In the genomic region with DNA sequence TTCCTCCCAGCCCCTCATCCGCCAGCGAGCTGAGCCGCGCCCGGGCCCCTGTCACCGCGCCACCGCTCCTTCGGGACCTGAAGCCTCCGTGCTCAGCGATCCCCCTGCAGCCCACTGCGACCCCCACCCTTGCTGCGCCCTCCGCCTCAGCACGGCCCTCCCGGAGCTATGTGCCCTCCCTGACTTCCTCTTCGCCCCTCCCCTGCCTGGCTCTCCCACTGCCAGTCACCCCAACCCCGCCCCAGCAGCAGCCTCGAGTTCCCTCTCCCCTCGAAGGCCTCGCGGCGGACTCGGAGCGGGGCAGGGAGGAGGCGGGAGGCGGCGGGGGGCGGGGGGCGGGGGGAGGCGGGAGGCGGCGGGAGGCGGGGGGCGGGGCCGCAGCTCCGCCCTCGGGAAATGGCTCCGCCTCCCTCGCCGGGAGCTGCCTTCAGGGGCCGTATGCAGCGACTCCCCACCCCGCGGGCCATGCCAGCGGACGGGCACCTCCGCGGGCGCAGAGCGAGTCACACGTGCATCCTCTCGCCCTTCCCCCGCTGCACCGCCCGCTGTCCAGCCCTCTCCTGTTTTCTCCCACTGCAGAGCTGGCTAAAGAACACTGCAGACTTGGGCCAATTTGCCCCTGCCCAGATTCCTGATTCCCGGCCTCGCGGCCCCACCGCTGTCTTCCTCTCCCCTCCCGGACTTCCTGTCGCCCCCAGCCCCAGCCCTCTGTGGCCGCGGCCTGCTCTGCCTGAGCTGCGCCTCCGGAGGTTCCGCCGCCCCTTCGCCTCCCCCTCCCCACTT, we compare ENCODE assay signal across 1 cellular context.
TF ChIP-seq lines count a peak whose summit lies in the region.

No MANE protein-coding gene starts in this region.

TF ChIP-seq in HEK293, 187 proteins besides CTCF, POLR2A, EP300 and RAD21 (continued from another document and continues in another):
- TF ChIP-seq, protein P1, sequence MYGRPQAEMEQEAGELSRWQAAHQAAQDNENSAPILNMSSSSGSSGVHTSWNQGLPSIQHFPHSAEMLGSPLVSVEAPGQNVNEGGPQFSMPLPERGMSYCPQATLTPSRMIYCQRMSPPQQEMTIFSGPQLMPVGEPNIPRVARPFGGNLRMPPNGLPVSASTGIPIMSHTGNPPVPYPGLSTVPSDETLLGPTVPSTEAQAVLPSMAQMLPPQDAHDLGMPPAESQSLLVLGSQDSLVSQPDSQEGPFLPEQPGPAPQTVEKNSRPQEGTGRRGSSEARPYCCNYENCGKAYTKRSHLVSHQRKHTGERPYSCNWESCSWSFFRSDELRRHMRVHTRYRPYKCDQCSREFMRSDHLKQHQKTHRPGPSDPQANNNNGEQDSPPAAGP (tag by site-specific recombination; IDR thresholded peaks at IDR 0.05) = peak; percentile 78
- TF ChIP-seq SP2 (tag by site-specific recombination; IDR thresholded peaks at IDR 0.05) = no peak; the same call in 1 of the 2 replicates
- TF ChIP-seq, protein P2, sequence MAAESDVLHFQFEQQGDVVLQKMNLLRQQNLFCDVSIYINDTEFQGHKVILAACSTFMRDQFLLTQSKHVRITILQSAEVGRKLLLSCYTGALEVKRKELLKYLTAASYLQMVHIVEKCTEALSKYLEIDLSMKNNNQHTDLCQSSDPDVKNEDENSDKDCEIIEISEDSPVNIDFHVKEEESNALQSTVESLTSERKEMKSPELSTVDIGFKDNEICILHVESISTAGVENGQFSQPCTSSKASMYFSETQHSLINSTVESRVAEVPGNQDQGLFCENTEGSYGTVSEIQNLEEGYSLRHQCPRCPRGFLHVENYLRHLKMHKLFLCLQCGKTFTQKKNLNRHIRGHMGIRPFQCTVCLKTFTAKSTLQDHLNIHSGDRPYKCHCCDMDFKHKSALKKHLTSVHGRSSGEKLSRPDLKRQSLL (tag by site-specific recombination; IDR thresholded peaks at IDR 0.05) = no peak
- no peak for TF ChIP-seq ZNF221 (tag by site-specific recombination; IDR thresholded peaks at IDR 0.05; ENCODE audit: borderline replicate concordance)
- TF ChIP-seq, protein P3, sequence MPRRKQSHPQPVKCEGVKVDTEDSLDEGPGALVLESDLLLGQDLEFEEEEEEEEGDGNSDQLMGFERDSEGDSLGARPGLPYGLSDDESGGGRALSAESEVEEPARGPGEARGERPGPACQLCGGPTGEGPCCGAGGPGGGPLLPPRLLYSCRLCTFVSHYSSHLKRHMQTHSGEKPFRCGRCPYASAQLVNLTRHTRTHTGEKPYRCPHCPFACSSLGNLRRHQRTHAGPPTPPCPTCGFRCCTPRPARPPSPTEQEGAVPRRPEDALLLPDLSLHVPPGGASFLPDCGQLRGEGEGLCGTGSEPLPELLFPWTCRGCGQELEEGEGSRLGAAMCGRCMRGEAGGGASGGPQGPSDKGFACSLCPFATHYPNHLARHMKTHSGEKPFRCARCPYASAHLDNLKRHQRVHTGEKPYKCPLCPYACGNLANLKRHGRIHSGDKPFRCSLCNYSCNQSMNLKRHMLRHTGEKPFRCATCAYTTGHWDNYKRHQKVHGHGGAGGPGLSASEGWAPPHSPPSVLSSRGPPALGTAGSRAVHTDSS (tag by site-specific recombination; IDR thresholded peaks at IDR 0.05) = peak; percentile 61
- 0 out of 2 replicates have a peak, but pooled peaks have one; percentile 25 for TF ChIP-seq ZNF785 (tag by site-specific recombination; IDR thresholded peaks at IDR 0.05)
- TF ChIP-seq ZBTB48 (tag by site-specific recombination; IDR thresholded peaks at IDR 0.05) = peak; percentile 83
- TF ChIP-seq, protein P4, sequence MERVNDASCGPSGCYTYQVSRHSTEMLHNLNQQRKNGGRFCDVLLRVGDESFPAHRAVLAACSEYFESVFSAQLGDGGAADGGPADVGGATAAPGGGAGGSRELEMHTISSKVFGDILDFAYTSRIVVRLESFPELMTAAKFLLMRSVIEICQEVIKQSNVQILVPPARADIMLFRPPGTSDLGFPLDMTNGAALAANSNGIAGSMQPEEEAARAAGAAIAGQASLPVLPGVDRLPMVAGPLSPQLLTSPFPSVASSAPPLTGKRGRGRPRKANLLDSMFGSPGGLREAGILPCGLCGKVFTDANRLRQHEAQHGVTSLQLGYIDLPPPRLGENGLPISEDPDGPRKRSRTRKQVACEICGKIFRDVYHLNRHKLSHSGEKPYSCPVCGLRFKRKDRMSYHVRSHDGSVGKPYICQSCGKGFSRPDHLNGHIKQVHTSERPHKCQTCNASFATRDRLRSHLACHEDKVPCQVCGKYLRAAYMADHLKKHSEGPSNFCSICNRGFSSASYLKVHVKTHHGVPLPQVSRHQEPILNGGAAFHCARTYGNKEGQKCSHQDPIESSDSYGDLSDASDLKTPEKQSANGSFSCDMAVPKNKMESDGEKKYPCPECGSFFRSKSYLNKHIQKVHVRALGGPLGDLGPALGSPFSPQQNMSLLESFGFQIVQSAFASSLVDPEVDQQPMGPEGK (tag by site-specific recombination; IDR thresholded peaks at IDR 0.05) = peak; percentile 93
- no peak for TF ChIP-seq ZNF548 (tag by site-specific recombination; IDR thresholded peaks at IDR 0.05)
- no peak for TF ChIP-seq ZNF292 (tag by site-specific recombination; IDR thresholded peaks at IDR 0.05; ENCODE audit: borderline replicate concordance, low read depth)
- no peak for TF ChIP-seq ZNF311 (tag by site-specific recombination; IDR thresholded peaks at IDR 0.05; ENCODE audit: borderline replicate concordance)
- TF ChIP-seq ZNF707 (tag by site-specific recombination; IDR thresholded peaks at IDR 0.05) = no peak
- TF ChIP-seq, protein P5, sequence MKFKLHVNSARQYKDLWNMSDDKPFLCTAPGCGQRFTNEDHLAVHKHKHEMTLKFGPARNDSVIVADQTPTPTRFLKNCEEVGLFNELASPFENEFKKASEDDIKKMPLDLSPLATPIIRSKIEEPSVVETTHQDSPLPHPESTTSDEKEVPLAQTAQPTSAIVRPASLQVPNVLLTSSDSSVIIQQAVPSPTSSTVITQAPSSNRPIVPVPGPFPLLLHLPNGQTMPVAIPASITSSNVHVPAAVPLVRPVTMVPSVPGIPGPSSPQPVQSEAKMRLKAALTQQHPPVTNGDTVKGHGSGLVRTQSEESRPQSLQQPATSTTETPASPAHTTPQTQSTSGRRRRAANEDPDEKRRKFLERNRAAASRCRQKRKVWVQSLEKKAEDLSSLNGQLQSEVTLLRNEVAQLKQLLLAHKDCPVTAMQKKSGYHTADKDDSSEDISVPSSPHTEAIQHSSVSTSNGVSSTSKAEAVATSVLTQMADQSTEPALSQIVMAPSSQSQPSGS (tag by site-specific recombination; IDR thresholded peaks at IDR 0.05; ENCODE audit: low read depth) = no peak
- no peak for TF ChIP-seq ZNF184 (tag by site-specific recombination; IDR thresholded peaks at IDR 0.05)
- TF ChIP-seq ZNF600 (tag by site-specific recombination; IDR thresholded peaks at IDR 0.05) = peak; percentile 61; the same call in 1 of the 2 replicates
- TF ChIP-seq YY2 (tag by site-specific recombination; IDR thresholded peaks at IDR 0.05) = no peak
- TF ChIP-seq ZNF2 (tag by site-specific recombination; IDR thresholded peaks at IDR 0.05) = peak; percentile 50; the same call in 1 of the 2 replicates
- 0 out of 2 replicates have a peak, but pooled peaks have one; percentile 19 for TF ChIP-seq ZSCAN16 (tag by site-specific recombination; IDR thresholded peaks at IDR 0.05)
- TF ChIP-seq ZNF530 (tag by site-specific recombination; IDR thresholded peaks at IDR 0.05; ENCODE audit: low read depth) = no peak
- TF ChIP-seq ZNF830 (tag by site-specific recombination; IDR thresholded peaks at IDR 0.05; ENCODE audit: low read depth) = no peak
- TF ChIP-seq ZNF621 (tag by site-specific recombination; IDR thresholded peaks at IDR 0.05) = no peak
- TF ChIP-seq, protein P6, sequence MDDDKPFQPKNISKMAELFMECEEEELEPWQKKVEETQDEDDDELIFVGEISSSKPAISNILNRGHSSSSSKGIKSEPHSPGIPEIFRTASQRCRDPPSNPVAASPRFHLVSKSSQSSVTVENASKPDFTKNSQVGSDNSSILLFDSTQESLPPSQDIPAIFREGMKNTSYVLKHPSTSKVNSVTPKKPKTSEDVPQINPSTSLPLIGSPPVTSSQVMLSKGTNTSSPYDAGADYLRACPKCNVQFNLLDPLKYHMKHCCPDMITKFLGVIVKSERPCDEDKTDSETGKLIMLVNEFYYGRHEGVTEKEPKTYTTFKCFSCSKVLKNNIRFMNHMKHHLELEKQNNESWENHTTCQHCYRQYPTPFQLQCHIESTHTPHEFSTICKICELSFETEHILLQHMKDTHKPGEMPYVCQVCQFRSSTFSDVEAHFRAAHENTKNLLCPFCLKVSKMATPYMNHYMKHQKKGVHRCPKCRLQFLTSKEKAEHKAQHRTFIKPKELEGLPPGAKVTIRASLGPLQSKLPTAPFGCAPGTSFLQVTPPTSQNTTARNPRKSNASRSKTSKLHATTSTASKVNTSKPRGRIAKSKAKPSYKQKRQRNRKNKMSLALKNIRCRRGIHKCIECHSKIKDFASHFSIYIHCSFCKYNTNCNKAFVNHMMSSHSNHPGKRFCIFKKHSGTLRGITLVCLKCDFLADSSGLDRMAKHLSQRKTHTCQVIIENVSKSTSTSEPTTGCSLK (tag by site-specific recombination; IDR thresholded peaks at IDR 0.05) = no peak
- TF ChIP-seq PRDM1 (tag by site-specific recombination; IDR thresholded peaks at IDR 0.05) = 0 out of 2 replicates have a peak, but pooled peaks have one; percentile 23
- no peak for TF ChIP-seq ZFP41 (tag by site-specific recombination; IDR thresholded peaks at IDR 0.05; ENCODE audit: borderline replicate concordance)
- TF ChIP-seq REPIN1 (tag by site-specific recombination; IDR thresholded peaks at IDR 0.05; ENCODE audit: low read depth) = no peak
- TF ChIP-seq ZNF843 (tag by site-specific recombination; IDR thresholded peaks at IDR 0.05) = peak; percentile 76
- TF ChIP-seq ZNF555 (tag by site-specific recombination; conservative IDR thresholded peaks at IDR 0.05) = no peak
- TF ChIP-seq, protein P7, sequence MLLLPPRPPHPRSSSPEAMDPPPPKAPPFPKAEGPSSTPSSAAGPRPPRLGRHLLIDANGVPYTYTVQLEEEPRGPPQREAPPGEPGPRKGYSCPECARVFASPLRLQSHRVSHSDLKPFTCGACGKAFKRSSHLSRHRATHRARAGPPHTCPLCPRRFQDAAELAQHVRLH (tag by site-specific recombination; IDR thresholded peaks at IDR 0.05) = peak; percentile 60; the same call in 1 of the 2 replicates
- no peak for TF ChIP-seq ZNF157 (tag by site-specific recombination; IDR thresholded peaks at IDR 0.05)
- TF ChIP-seq, protein P8, sequence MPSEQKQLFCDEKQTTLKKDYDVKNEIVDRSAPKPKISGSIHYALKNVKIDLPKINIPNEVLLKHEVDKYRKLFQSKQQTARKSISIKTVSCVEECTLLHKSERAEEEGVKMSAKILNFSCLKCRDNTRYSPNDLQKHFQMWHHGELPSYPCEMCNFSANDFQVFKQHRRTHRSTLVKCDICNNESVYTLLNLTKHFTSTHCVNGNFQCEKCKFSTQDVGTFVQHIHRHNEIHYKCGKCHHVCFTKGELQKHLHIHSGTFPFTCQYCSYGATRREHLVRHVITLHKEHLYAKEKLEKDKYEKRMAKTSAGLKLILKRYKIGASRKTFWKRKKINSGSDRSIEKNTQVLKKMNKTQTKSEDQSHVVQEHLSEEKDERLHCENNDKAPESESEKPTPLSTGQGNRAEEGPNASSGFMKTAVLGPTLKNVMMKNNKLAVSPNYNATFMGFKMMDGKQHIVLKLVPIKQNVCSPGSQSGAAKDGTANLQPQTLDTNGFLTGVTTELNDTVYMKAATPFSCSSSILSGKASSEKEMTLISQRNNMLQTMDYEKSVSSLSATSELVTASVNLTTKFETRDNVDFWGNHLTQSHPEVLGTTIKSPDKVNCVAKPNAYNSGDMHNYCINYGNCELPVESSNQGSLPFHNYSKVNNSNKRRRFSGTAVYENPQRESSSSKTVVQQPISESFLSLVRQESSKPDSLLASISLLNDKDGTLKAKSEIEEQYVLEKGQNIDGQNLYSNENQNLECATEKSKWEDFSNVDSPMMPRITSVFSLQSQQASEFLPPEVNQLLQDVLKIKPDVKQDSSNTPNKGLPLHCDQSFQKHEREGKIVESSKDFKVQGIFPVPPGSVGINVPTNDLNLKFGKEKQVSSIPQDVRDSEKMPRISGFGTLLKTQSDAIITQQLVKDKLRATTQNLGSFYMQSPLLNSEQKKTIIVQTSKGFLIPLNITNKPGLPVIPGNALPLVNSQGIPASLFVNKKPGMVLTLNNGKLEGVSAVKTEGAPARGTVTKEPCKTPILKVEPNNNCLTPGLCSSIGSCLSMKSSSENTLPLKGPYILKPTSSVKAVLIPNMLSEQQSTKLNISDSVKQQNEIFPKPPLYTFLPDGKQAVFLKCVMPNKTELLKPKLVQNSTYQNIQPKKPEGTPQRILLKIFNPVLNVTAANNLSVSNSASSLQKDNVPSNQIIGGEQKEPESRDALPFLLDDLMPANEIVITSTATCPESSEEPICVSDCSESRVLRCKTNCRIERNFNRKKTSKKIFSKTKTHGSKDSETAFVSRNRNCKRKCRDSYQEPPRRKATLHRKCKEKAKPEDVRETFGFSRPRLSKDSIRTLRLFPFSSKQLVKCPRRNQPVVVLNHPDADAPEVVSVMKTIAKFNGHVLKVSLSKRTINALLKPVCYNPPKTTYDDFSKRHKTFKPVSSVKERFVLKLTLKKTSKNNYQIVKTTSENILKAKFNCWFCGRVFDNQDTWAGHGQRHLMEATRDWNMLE (tag by site-specific recombination; conservative IDR thresholded peaks at IDR 0.05; ENCODE audit: low read depth) = no peak
- peak; percentile 52; the same call in 1 of the 2 replicates for TF ChIP-seq ZNF76 (tag by site-specific recombination; IDR thresholded peaks at IDR 0.05; ENCODE audit: borderline replicate concordance, low read depth)
- TF ChIP-seq MEIS1 (CRISPR knock-in tag; IDR thresholded peaks at IDR 0.05; ENCODE audit: borderline replicate concordance) = no peak
- TF ChIP-seq, protein P9, sequence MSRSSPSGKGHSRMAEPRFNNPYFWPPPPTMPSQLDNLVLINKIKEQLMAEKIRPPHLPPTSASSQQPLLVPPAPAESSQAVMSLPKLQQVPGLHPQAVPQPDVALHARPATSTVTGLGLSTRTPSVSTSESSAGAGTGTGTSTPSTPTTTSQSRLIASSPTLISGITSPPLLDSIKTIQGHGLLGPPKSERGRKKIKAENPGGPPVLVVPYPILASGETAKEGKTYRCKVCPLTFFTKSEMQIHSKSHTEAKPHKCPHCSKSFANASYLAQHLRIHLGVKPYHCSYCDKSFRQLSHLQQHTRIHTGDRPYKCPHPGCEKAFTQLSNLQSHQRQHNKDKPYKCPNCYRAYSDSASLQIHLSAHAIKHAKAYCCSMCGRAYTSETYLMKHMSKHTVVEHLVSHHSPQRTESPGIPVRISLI (tag by site-specific recombination; IDR thresholded peaks at IDR 0.05) = no peak
